Comparison of ENCODE assay signal across 8 cellular contexts in the genomic region with DNA sequence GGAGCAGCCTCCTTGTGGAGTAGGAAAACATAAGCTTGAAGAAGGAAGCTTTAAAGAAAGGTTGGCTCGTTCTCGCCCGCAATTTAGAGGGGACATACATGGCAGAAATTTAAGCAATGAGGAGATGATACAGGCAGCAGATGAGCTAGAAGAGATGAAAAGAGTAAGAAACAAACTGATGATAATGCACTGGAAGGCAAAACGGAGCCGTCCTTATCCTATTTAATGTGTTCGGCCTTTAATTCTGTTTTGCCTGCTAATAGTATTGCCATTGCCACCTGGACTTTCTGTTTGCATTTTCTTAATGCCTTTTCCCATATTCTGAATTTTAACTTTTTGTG. TPM values are rescaled to one million over a fixed set of nuclear protein-coding genes. Genes with fewer than 3 reads are reported as not detected.
A peak's percentile ranks its signal among the peaks of the same experiment; 100 is the strongest.
DNase-seq lines count a peak whose midpoint lies in the region; ATAC-seq and TF ChIP-seq lines count a peak whose summit lies in the region.

No MANE protein-coding gene starts in this region.

- TF ChIP-seq CTCF in ascending aorta (IDR thresholded peaks at IDR 0.05) (no peak), liver (IDR thresholded peaks at IDR 0.05; ENCODE audit: low read depth, low read length, missing input control) (no peak), tibial artery (IDR thresholded peaks at IDR 0.05) (no peak)

- H3K4me1 Mint-ChIP-seq in activated T-cell treated with anti-CD3 and anti-CD28 coated beads, Interleukin-2, amount 50 U/mL, for 72 hours (ENCODE audit: low read depth), result peaks cover 7% of the 10 kb centered on the region

- no peak overlapping the region for H3K27ac Mint-ChIP-seq in activated T-cell treated with anti-CD3 and anti-CD28 coated beads, Interleukin-2, amount 50 U/mL, for 72 hours

- H3K4me3 ChIP-seq in ascending aorta (peak overlapping the region; percentile 47 to 68), liver (ENCODE audit: low read depth in 1 of 3, low read length in 3 of 3) (peak overlapping the region; percentile 50 to 66 (median 65)), tibial artery (peak overlapping the region; percentile 71 to 77)

- no peak for ATAC-seq in activated T-cell treated with anti-CD3 and anti-CD28 coated beads, Interleukin-2, amount 50 U/mL, for 72 hours (replicated peaks in 1 of 2)

- no peaks in the 10 kb centered on the region for H3K9me3 Mint-ChIP-seq in activated T-cell treated with anti-CD3 and anti-CD28 coated beads, Interleukin-2, amount 50 U/mL, for 72 hours

- no peaks in the 10 kb centered on the region for H3K36me3 ChIP-seq in ascending aorta
- H3K36me3 ChIP-seq in liver (ENCODE audit: control insufficient read depth in 4 of 4, insufficient read depth in 3 of 4, low read depth in 1 of 4, low read length in 3 of 4), result no peaks in the 10 kb centered on the region
- no peaks in the 10 kb centered on the region for H3K36me3 ChIP-seq in tibial artery

- intact Hi-C loops in ascending aorta (cut with DNase I) (no loop called here), tibial artery (cut with DNase I; ENCODE audit: low total_unique reads) (no loop called here)

- peak overlapping the region; percentile 66 to 90 for H3K9ac ChIP-seq in liver (ENCODE audit: low read depth in 1 of 2, low read length in 2 of 2)

- TF ChIP-seq RAD21 in liver (IDR thresholded peaks at IDR 0.05), result no peak

- DNase-seq in activated T-cell treated with anti-CD3 and anti-CD28 coated beads, Interleukin-2, amount 50 U/mL, for 72 hours, result no peak
- DNase-seq in activated T-cell treated with anti-CD3 and anti-CD28 coated beads, Interleukin-2, amount 50 U/mL, for 1 hour, result no peak
- no peak for DNase-seq in ascending aorta (ENCODE audit: low spot score in 2 of 2)
- no peak for DNase-seq in tibial artery
- DNase-seq in cerebellar nuclear complex (lab: John Stamatoyannopoulos, UW), result no peak
- no peak for DNase-seq in activated CD4-positive, alpha-beta T cell treated with anti-CD3 and anti-CD28 coated beads for 1 hour
- no peak for DNase-seq in cerebellar cortex (ENCODE audit: low spot score)

- H3K27me3 Mint-ChIP-seq in activated T-cell treated with anti-CD3 and anti-CD28 coated beads, Interleukin-2, amount 50 U/mL, for 72 hours (ENCODE audit: low read depth), result peaks cover 14% of the 10 kb centered on the region

- H3K27me3 ChIP-seq in ascending aorta, result no peaks in the 10 kb centered on the region
- H3K27me3 ChIP-seq in liver (ENCODE audit: control insufficient read depth in 4 of 4, insufficient read depth in 4 of 4, low read length in 3 of 4), result peaks cover 0 to 2% (median 0%) of the 10 kb centered on the region in 4 donors
- no peaks in the 10 kb centered on the region for H3K27me3 ChIP-seq in tibial artery

- H3K9me3 ChIP-seq in ascending aorta (no peaks in the 10 kb centered on the region), liver (ENCODE audit: control insufficient read depth in 4 of 4, low read length in 3 of 4) (no peaks in the 10 kb centered on the region), tibial artery (no peaks in the 10 kb centered on the region)

- no peaks in the 10 kb centered on the region for H3K36me3 Mint-ChIP-seq in activated T-cell treated with anti-CD3 and anti-CD28 coated beads, Interleukin-2, amount 50 U/mL, for 72 hours (ENCODE audit: insufficient read depth in 2 of 2)

- H3K27ac ChIP-seq in ascending aorta (peak overlapping the region; percentile 82 to 90), liver (ENCODE audit: low read depth in 1 of 2, low read length in 2 of 2) (peak overlapping the region; percentile 78 to 90), tibial artery (peak overlapping the region; percentile 91 to 96)

- WGBS in liver, result 28% methylated on average over 6 of the region's 6 CpGs

- H3K4me1 ChIP-seq in ascending aorta (no peaks in the 10 kb centered on the region), liver (ENCODE audit: control insufficient read depth in 4 of 4, insufficient read depth in 4 of 4, low read length in 3 of 4) (peaks cover 0 to 6% (median 4%) of the 10 kb centered on the region in 4 donors), tibial artery (peaks cover 0 to 32% (median 0%) of the 10 kb centered on the region in 4 donors)

- H3K4me3 Mint-ChIP-seq in activated T-cell treated with anti-CD3 and anti-CD28 coated beads, Interleukin-2, amount 50 U/mL, for 72 hours, result peak overlapping the region; percentile 90 to 92

TF ChIP-seq in liver, 16 proteins besides CTCF, POLR2A, EP300 and RAD21:
- no peak for TF ChIP-seq NR2F2 (IDR thresholded peaks at IDR 0.05)
- no peak for TF ChIP-seq JUND (IDR thresholded peaks at IDR 0.05)
- TF ChIP-seq, protein P1, sequence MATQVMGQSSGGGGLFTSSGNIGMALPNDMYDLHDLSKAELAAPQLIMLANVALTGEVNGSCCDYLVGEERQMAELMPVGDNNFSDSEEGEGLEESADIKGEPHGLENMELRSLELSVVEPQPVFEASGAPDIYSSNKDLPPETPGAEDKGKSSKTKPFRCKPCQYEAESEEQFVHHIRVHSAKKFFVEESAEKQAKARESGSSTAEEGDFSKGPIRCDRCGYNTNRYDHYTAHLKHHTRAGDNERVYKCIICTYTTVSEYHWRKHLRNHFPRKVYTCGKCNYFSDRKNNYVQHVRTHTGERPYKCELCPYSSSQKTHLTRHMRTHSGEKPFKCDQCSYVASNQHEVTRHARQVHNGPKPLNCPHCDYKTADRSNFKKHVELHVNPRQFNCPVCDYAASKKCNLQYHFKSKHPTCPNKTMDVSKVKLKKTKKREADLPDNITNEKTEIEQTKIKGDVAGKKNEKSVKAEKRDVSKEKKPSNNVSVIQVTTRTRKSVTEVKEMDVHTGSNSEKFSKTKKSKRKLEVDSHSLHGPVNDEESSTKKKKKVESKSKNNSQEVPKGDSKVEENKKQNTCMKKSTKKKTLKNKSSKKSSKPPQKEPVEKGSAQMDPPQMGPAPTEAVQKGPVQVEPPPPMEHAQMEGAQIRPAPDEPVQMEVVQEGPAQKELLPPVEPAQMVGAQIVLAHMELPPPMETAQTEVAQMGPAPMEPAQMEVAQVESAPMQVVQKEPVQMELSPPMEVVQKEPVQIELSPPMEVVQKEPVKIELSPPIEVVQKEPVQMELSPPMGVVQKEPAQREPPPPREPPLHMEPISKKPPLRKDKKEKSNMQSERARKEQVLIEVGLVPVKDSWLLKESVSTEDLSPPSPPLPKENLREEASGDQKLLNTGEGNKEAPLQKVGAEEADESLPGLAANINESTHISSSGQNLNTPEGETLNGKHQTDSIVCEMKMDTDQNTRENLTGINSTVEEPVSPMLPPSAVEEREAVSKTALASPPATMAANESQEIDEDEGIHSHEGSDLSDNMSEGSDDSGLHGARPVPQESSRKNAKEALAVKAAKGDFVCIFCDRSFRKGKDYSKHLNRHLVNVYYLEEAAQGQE (IDR thresholded peaks at IDR 0.05), result no peak
- TF ChIP-seq, protein P2, sequence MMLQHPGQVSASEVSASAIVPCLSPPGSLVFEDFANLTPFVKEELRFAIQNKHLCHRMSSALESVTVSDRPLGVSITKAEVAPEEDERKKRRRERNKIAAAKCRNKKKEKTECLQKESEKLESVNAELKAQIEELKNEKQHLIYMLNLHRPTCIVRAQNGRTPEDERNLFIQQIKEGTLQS (IDR thresholded peaks at IDR 0.05), result no peak
- TF ChIP-seq GABPA (IDR thresholded peaks at IDR 0.05 in 1 of 2, conservative IDR thresholded peaks at IDR 0.05 in 1 of 2), result no peak
- no peak for TF ChIP-seq EGR1 (IDR thresholded peaks at IDR 0.05; ENCODE audit: low read depth in 2 of 2)

RNA-seq across cellular contexts. Expression of a gene that starts 1.4 kb away (rescaled TPM):
- total RNA-seq in activated T-cell treated with anti-CD3 and anti-CD28 coated beads, Interleukin-2, amount 50 U/mL, for 72 hours, result 1 to 10 TPM; 6.1 to 8.7 TPM
- 4.9 TPM for total RNA-seq in ascending aorta
- 1 to 10 TPM; 5.0 to 9.2 TPM for total RNA-seq in liver
- 10 to 100 TPM in 1 of 2 donors, 1 to 10 TPM in 1; 9.6 to 15.8 TPM for polyA plus RNA-seq in liver

RNA-seq across cellular contexts. Expression of a gene that starts 22.4 kb away (rescaled TPM):
- total RNA-seq in activated T-cell treated with anti-CD3 and anti-CD28 coated beads, Interleukin-2, amount 50 U/mL, for 72 hours, result 1 to 10 TPM; 5.9 to 6.5 TPM
- total RNA-seq in ascending aorta (11.3 TPM), liver (1 to 10 TPM; 1.4 to 2.4 TPM)
- polyA plus RNA-seq in liver, result 1 to 10 TPM; 2.4 to 4.4 TPM

RNA-seq across cellular contexts. Expression of a gene that starts 44.8 kb away (rescaled TPM):
- 10 to 100 TPM; 12.9 to 17.7 TPM for total RNA-seq in activated T-cell treated with anti-CD3 and anti-CD28 coated beads, Interleukin-2, amount 50 U/mL, for 72 hours
- 91.7 TPM for total RNA-seq in ascending aorta
- 10 to 100 TPM in 1 of 2 donors, 1 to 10 TPM in 1; 6.3 to 23.7 TPM for total RNA-seq in liver
- polyA plus RNA-seq in liver, result 10 to 100 TPM; 49.8 to 50.5 TPM

RNA-seq across cellular contexts. Expression of a gene that starts 56.4 kb away (rescaled TPM):
- total RNA-seq in activated T-cell treated with anti-CD3 and anti-CD28 coated beads, Interleukin-2, amount 50 U/mL, for 72 hours, result 100 to 1,000 TPM; 154 to 171 TPM
- total RNA-seq in ascending aorta (211 TPM), liver (100 to 1,000 TPM in 1 of 2 donors, 10 to 100 TPM in 1; 90.9 to 366 TPM)
- polyA plus RNA-seq in liver, result 100 to 1,000 TPM in 1 of 2 donors, 10 to 100 TPM in 1; 91.3 to 258 TPM
